1 cellular context compared by ENCODE assay signal in the genomic region with DNA sequence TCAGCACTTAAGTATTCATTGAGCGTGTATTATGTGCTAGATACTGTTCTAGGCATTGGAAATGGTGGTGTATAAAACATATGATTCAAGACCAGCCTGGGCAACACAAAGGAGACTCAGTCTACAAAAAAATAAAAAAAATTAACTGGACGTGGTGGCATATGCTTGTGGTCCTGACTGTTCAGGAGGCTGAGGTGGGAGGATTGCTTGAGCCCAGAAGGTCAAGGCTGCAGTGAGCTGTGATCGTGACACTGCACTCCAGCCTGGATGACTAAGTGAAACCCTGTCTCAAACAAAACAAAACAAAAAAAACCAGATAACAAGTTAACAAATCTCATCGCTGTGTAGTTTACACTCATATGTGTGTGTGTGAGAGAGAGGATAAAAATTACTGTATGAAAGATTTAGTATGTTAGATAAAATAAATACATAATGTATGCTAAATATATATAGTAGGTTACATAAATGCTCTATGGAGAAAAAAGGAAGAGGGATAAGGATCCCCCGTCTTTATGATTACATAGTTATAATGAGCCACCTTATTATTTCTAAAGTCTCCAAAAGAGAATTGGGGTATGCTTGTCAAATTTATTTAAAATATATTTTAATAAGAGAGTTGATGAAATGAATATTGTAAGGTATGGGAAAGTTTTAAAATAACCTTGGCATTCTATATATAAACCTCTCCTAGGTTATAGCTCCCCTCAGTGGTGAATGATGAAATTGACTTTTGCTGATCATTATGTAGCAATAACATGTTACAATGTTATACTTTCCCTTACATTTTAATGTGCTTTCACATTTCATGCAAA.
TF ChIP-seq lines count a peak whose summit lies in the region.

No MANE protein-coding gene starts in this region.

TF ChIP-seq in HCT116, 20 proteins besides CTCF, POLR2A, EP300 and RAD21 (continued from another document):
- TF ChIP-seq REST (IDR thresholded peaks at IDR 0.05; ENCODE audit: low read depth) (no peak), EZH2phosphoT487 (IDR thresholded peaks at IDR 0.05; ENCODE audit: borderline replicate concordance) (no peak), ATF3 (IDR thresholded peaks at IDR 0.05) (no peak), ZNF274 (IDR thresholded peaks at IDR 0.05; ENCODE audit: low read depth, low read length) (no peak), SP1 (IDR thresholded peaks at IDR 0.05; ENCODE audit: low read depth) (peak; percentile 46), SRF (IDR thresholded peaks at IDR 0.05; ENCODE audit: low read depth) (no peak), TCF7L2 (IDR thresholded peaks at IDR 0.05; ENCODE audit: borderline replicate concordance, extremely low read depth, insufficient read depth, insufficient read length) (no peak)
- TF ChIP-seq, protein P1, sequence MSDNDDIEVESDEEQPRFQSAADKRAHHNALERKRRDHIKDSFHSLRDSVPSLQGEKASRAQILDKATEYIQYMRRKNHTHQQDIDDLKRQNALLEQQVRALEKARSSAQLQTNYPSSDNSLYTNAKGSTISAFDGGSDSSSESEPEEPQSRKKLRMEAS (IDR thresholded peaks at IDR 0.05) = no peak
